ENCODE assay signal across 31 cellular contexts in genomic region chr1:109296782-109297181, GRCh38. TPM values are rescaled to one million over a fixed set of nuclear protein-coding genes. Genes with fewer than 3 reads are reported as not detected.
A peak's percentile ranks its signal among the peaks of the same experiment; 100 is the strongest.
DNase-seq lines count a peak whose midpoint lies in the region; ATAC-seq, FAIRE-seq and TF ChIP-seq lines count a peak whose summit lies in the region.
"Had no signal": no experiment of that assay in that cellular context is flagged by ENCODE, and none has a peak within 500 bp of the region (broad histone marks: within the 10 kb centered on the region; RNA-seq: fewer than 3 reads in every experiment).

No MANE protein-coding gene starts in this region.

- TF ChIP-seq POLR2A in GM12891 (IDR thresholded peaks at IDR 0.05; ENCODE audit: low read depth, low read length): no peak

- H3K36me3 ChIP-seq in mammary epithelial cell (ENCODE audit: insufficient read depth, low read length): no peaks in the 10 kb centered on the region
- no peaks in the 10 kb centered on the region for H3K36me3 ChIP-seq in mesenchymal stem cell (ENCODE audit: control insufficient read depth in 1 of 2, insufficient read depth in 2 of 2, low read depth in 1 of 2, low read length in 2 of 2)
- H3K36me3 ChIP-seq: colonic mucosa, HAP-1, left lung, neural progenitor cell, vagina had no signal

- no peak overlapping the region for H2BK15ac ChIP-seq in mesenchymal stem cell (ENCODE audit: low read depth, poor library complexity, severe bottlenecking)

- dilution Hi-C loops in mammary epithelial cell (cut with HindIII; ENCODE audit: low sequenced_read_pairs): no loop called here

- in situ Hi-C loops in mammary epithelial cell (cut with MboI; ENCODE audit: low sequenced_read_pairs in 2 of 2): loop anchor here in 1 of 2 donors (10.0 kb wide), 1 partner anchor 88 kb away; no protein-coding TSS in a partner anchor

- BruUV-seq in mammary epithelial cell (replicated peaks; lab: Mats Ljungman, UMichigan): no TSS peak

- H2BK12ac ChIP-seq in mesenchymal stem cell (ENCODE audit: low read length in 2 of 2): peak overlapping the region; percentile 15 to 40

- TF ChIP-seq CTCF in mammary epithelial cell (conservative IDR thresholded peaks at IDR 0.05 in 1 of 2, IDR thresholded peaks at IDR 0.05 in 1 of 2; ENCODE audit: extremely low read depth in 1 of 2, insufficient read depth in 1 of 2, low read depth in 1 of 2, low read length in 2 of 2): no peak

- no peaks in the 10 kb centered on the region for H3K79me1 ChIP-seq in mesenchymal stem cell (replicated peaks; ENCODE audit: low read length, poor library complexity, severe bottlenecking)

- peak overlapping the region; percentile 17 for H2AK5ac ChIP-seq in mesenchymal stem cell (ENCODE audit: low read length, severe bottlenecking)

- H4K8ac ChIP-seq in mesenchymal stem cell (ENCODE audit: low read length): no peak overlapping the region

- H3K9me3 ChIP-seq in mammary epithelial cell (replicated peaks; ENCODE audit: insufficient read depth, low read length) (no peaks in the 10 kb centered on the region), mesenchymal stem cell (ENCODE audit: control insufficient read depth, low read length) (no peaks in the 10 kb centered on the region)
- H3K9me3 ChIP-seq: colonic mucosa, HAP-1, left lung, vagina had no signal

- no peak overlapping the region for H3K4ac ChIP-seq in mesenchymal stem cell (ENCODE audit: low read depth in 1 of 2, low read length in 2 of 2)

- peak overlapping the region; percentile 59 for H2AFZ ChIP-seq in mammary epithelial cell (ENCODE audit: low read depth, low read length)
- H2AFZ ChIP-seq in mesenchymal stem cell (ENCODE audit: low read depth, low read length): no peak overlapping the region
- H2AFZ ChIP-seq: neural progenitor cell, parathyroid adenoma had no signal

- ATAC-seq in GM18520 (IDR thresholded peaks at IDR 0.05; ENCODE audit: unreplicated experiment) (no peak), HG03521 (IDR thresholded peaks at IDR 0.05; ENCODE audit: unreplicated experiment) (no peak)
- ATAC-seq: left lung had no signal

- CTCF ChIA-PET in mammary epithelial cell (lab: Charles Lee; ENCODE audit: low non-redundant PET): no interaction called here

- WGBS in mammary epithelial cell (ENCODE audit: low coverage, missing lambda C conversion rate): 53% methylated on average over 16 of the region's 16 CpGs
- WGBS in mesenchymal stem cell: 97% methylated on average over 16 of the region's 16 CpGs

- H3K27me3 ChIP-seq in mammary epithelial cell (ENCODE audit: insufficient read depth, low read length) (no peaks in the 10 kb centered on the region), mesenchymal stem cell (ENCODE audit: control insufficient read depth in 1 of 2, insufficient read depth in 1 of 2, low read length in 2 of 2) (peaks cover 0 to 10% of the 10 kb centered on the region in 2 experiments)
- H3K27me3 ChIP-seq: colonic mucosa, left lung, neural progenitor cell, vagina had no signal

- peak overlapping the region; percentile 29 to 44 for H3K18ac ChIP-seq in mesenchymal stem cell (ENCODE audit: low read depth in 1 of 2, low read length in 2 of 2)

- peaks cover 20% of the 10 kb centered on the region for H3K79me2 ChIP-seq in mammary epithelial cell (ENCODE audit: insufficient read depth, low read length)
- H3K79me2 ChIP-seq: parathyroid adenoma had no signal

- no peak overlapping the region for H3K14ac ChIP-seq in mesenchymal stem cell (ENCODE audit: low read length in 2 of 2)

- peak overlapping the region; percentile 5 for H4K91ac ChIP-seq in mesenchymal stem cell (ENCODE audit: low read length)

- H2BK120ac ChIP-seq in mesenchymal stem cell (ENCODE audit: low read depth, low read length): no peak overlapping the region

- FAIRE-seq in GM12891 (lab: Jason Lieb, UNC): no peak
- FAIRE-seq: D721Med, RCC 7860 had no signal

- intact Hi-C loops in mammary epithelial cell (cut with micrococcal nuclease): no loop called here

- no peak overlapping the region for H3K9ac ChIP-seq in mammary epithelial cell (ENCODE audit: insufficient read depth, low read length)
- H3K9ac ChIP-seq in mesenchymal stem cell (ENCODE audit: low read length): no peak overlapping the region
- H3K9ac ChIP-seq: neural progenitor cell, parathyroid adenoma had no signal

- H2BK5ac ChIP-seq in mesenchymal stem cell (ENCODE audit: low read depth, low read length, poor library complexity, severe bottlenecking): no peak overlapping the region

- H3K4me3 ChIP-seq in mammary epithelial cell (replicated peaks in 1 of 3; ENCODE audit: insufficient read depth in 1 of 3, low read depth in 2 of 3, low read length in 3 of 3): no peak overlapping the region
- H3K4me3 ChIP-seq in mesenchymal stem cell (ENCODE audit: insufficient read depth in 1 of 2, low read depth in 1 of 2, low read length in 2 of 2): no peak overlapping the region
- H3K4me3 ChIP-seq: colonic mucosa, HAP-1, left lung, neural progenitor cell, smooth muscle cell, vagina had no signal

- H3K4me1 ChIP-seq in mammary epithelial cell (ENCODE audit: insufficient read depth, low read length): peaks cover 38% of the 10 kb centered on the region
- peaks cover 17% of the 10 kb centered on the region for H3K4me1 ChIP-seq in mesenchymal stem cell (ENCODE audit: control insufficient read depth, insufficient read depth, low read depth, low read length)
- H3K4me1 ChIP-seq: colonic mucosa, HAP-1 had no signal

- DNase-seq in COLO668 (lab: John Stamatoyannopoulos, UW; ENCODE audit: unreplicated experiment) (peak; percentile 47), NCI-H1694 (lab: John Stamatoyannopoulos, UW) (peak; percentile 62), mammary epithelial cell (peak; percentile 24), mesenchymal stem cell (no peak), GM12891 (ENCODE audit: insufficient read length, low spot score) (no peak)
- DNase-seq in stimulated activated CD4-positive, alpha-beta T cell treated with anti-CD3 and anti-CD28 coated beads, Interleukin-4, amount 100 ng/mL, for 4 hours: no peak
- DNase-seq: activated CD4-positive, alpha-beta T cell treated with anti-CD3 and anti-CD28 coated beads for 48 hours; activated T-cell treated with anti-CD3 and anti-CD28 coated beads for 4 hours; amniotic stem cell; CD4-positive, alpha-beta T cell; colonic mucosa; effector memory CD4-positive, alpha-beta T cell; immature natural killer cell; left lung; MV-4-11; NCI-H2227 treated with DMSO at 0.1 percent for 48 hours; NCI-H774; retina; SHP77 treated with DMSO at 0.1 percent for 48 hours had no signal

- H3K27ac ChIP-seq in mammary epithelial cell (ENCODE audit: insufficient read depth, low read depth, low read length) (no peak overlapping the region), mesenchymal stem cell (ENCODE audit: low read length, poor library complexity, severe bottlenecking) (no peak overlapping the region)
- H3K27ac ChIP-seq: colonic mucosa, left lung, neural progenitor cell, parathyroid adenoma, vagina had no signal

- peak overlapping the region in 1 of 2 experiments; percentile 38 for H3K23ac ChIP-seq in mesenchymal stem cell (ENCODE audit: low read length in 2 of 2)

- H3K4me2 ChIP-seq in mammary epithelial cell (ENCODE audit: insufficient read depth, low read depth, low read length) (no peak overlapping the region), mesenchymal stem cell (ENCODE audit: low read length, poor library complexity, severe bottlenecking) (no peak overlapping the region)
- H3K4me2 ChIP-seq: neural progenitor cell, smooth muscle cell had no signal

- H4K20me1 ChIP-seq in mammary epithelial cell (ENCODE audit: insufficient read depth, low read length): no peaks in the 10 kb centered on the region

TF ChIP-seq in GM12891, 5 proteins besides CTCF, POLR2A, EP300 and RAD21:
- TF ChIP-seq SPI1 (IDR thresholded peaks at IDR 0.05; ENCODE audit: low read depth, low read length) (no peak), POU2F2 (IDR thresholded peaks at IDR 0.05; ENCODE audit: low read depth, low read length) (no peak), TAF1 (IDR thresholded peaks at IDR 0.05; ENCODE audit: low read depth, low read length) (no peak), POLR2AphosphoS5 (IDR thresholded peaks at IDR 0.05; ENCODE audit: low read depth, low read length) (no peak)

RNA-seq across cellular contexts. Expression of gene MYBPHL, which starts 10.0 kb away (rescaled TPM):
- 1 to 10 TPM in 1 of 2 donors, not detected in 1; 1.7 TPM for total RNA-seq in mammary epithelial cell
- 2.1 TPM for polyA plus RNA-seq in mammary epithelial cell
- polyA minus RNA-seq in mammary epithelial cell: not detected
- polyA plus RNA-seq in mesenchymal stem cell (2013, experiment 1 of 2): 0.14 TPM
- not detected for polyA plus RNA-seq in mesenchymal stem cell (2013, experiment 2 of 2)
- polyA plus RNA-seq in GM12891 (2012; ENCODE audit: low read depth, missing spikeins): 0.08 TPM
- total RNA-seq: activated T-helper 2 cell treated with anti-CD3 and anti-CD28 coated beads, Interferon-gamma antibody, Interleukin-2, Interleukin-4, amounts not matched to agents 10 μg/mL and 5 μg/mL and 100 μg/mL, durations not matched to agents 14 hours and 24 hours and 36 hours; CD4-positive, alpha-beta T cell; colonic mucosa; epithelial cell of proximal tubule; mesenteric fat pad; smooth muscle cell; vagina had no signal
- polyA plus RNA-seq: immature natural killer cell, smooth muscle cell had no signal

RNA-seq across cellular contexts. Expression of gene PSRC1, which starts 13.8 kb away (rescaled TPM):
- total RNA-seq in mammary epithelial cell: 10 to 100 TPM in 1 of 2 donors, 1 to 10 TPM in 1; 4.3 to 24.0 TPM
- 25.7 TPM for polyA plus RNA-seq in mammary epithelial cell
- 6.9 TPM for polyA minus RNA-seq in mammary epithelial cell
- 7.4 TPM for polyA plus RNA-seq in mesenchymal stem cell (2013, experiment 1 of 2)
- polyA plus RNA-seq in mesenchymal stem cell (2013, experiment 2 of 2): 7.5 TPM
- 3.6 TPM for polyA plus RNA-seq in GM12891 (2012; ENCODE audit: low read depth, missing spikeins)

RNA-seq across cellular contexts. Expression of gene CELSR2, which starts 47.4 kb away (rescaled TPM):
- 10 to 100 TPM; 34.7 to 36.0 TPM for total RNA-seq in mammary epithelial cell
- polyA plus RNA-seq in mammary epithelial cell: 17.4 TPM
- polyA minus RNA-seq in mammary epithelial cell: 49.9 TPM
- 1.0 TPM for polyA plus RNA-seq in mesenchymal stem cell (2013, experiment 1 of 2)
- polyA plus RNA-seq in mesenchymal stem cell (2013, experiment 2 of 2): 0.93 TPM
- 0.17 TPM for polyA plus RNA-seq in GM12891 (2012; ENCODE audit: low read depth, missing spikeins)

Comparison
In these comparisons a context has a peak if more than half of its experiments do, and no peak if none do; other contexts are left out.
1. DNase-seq: peak in COLO668 (single experiment), NCI-H1694 (single experiment) and mammary epithelial cell (single experiment); none in mesenchymal stem cell (single experiment), stimulated activated CD4-positive, alpha-beta T cell treated with anti-CD3 and anti-CD28 coated beads, Interleukin-4, amount 100 ng/mL, for 4 hours (0 of 2) and GM12891 (single experiment).